Comparison of ENCODE assay signal across 13 cellular contexts in the genomic region with DNA sequence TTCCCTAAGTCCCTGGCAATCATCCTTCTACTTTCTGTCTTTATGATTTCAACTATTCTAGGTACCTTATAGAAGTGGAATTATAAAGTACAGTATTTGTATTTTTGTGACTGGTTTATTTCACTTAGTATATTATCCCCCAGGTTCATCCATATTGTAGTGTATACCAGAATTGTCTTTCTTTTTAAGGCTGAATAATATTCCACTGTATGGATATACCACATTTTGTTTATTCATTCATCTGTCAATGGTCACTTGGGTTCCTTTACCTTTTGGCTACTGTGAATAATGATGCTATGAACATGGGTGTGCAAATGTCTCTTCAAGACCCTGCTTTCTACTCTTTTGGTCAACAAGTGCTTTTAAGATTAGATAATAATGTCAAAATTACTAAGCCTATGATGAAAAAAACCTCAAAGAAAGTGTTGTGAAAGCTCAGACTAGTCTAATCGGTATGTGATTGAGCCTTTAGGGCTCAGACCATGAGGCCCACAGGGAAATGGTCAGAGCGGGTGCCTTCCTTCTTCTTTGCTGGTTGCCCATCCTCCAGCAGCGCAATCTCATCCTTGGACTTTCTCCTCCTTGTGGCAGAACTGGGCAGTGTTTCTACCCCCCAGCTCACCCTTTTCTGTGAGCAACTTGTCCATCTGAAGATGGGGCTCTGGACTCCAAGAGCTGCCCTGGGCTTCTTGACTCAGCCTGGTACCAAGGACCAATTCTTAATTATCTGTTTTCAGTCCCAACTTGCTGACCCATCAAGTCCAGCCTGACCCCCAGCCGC.
DNase-seq lines count a peak whose midpoint lies in the region; ATAC-seq and TF ChIP-seq lines count a peak whose summit lies in the region.
"Had no signal": no experiment of that assay in that cellular context is flagged by ENCODE, and none has a peak within 500 bp of the region (broad histone marks: within the 10 kb centered on the region; RNA-seq: fewer than 3 reads in every experiment).

No MANE protein-coding gene starts in this region.

- no peaks in the 10 kb centered on the region for H3K36me3 ChIP-seq in Loucy (ENCODE audit: insufficient read depth, low read length)
- H3K36me3 ChIP-seq: Peyer's patch had no signal

- no peaks in the 10 kb centered on the region for H3K27me3 ChIP-seq in Loucy (ENCODE audit: insufficient read depth, low read length, poor library complexity, severe bottlenecking)
- H3K27me3 ChIP-seq: Peyer's patch had no signal

- no peaks in the 10 kb centered on the region for H3K9me3 ChIP-seq in Loucy (ENCODE audit: insufficient read depth, low read depth, low read length)
- H3K9me3 ChIP-seq: mucosa of descending colon, Peyer's patch had no signal

- 0 out of 2 replicates have a peak, but pooled peaks have one; percentile 23 for TF ChIP-seq CTCF in Loucy (conservative IDR thresholded peaks at IDR 0.05; ENCODE audit: low read length)
- peak; percentile 27 for TF ChIP-seq CTCF in choroid plexus epithelial cell (conservative IDR thresholded peaks at IDR 0.05; ENCODE audit: low read depth, low read length)
- TF ChIP-seq CTCF in retinal pigment epithelial cell (conservative IDR thresholded peaks at IDR 0.05; ENCODE audit: low read depth, low read length): peak; percentile 8

- no peaks in the 10 kb centered on the region for H4K20me1 ChIP-seq in Loucy (ENCODE audit: insufficient read depth, low read length, poor library complexity, severe bottlenecking)

- H3K4me3 ChIP-seq in Loucy (ENCODE audit: low read length, poor library complexity, severe bottlenecking) (no peak overlapping the region), choroid plexus epithelial cell (ENCODE audit: low read depth, low read length) (no peak overlapping the region), retinal pigment epithelial cell (ENCODE audit: low read length) (no peak overlapping the region)
- H3K4me3 ChIP-seq: mucosa of descending colon, Peyer's patch had no signal

- H2AFZ ChIP-seq in Loucy (ENCODE audit: low read length): no peak overlapping the region

- H3K4me2 ChIP-seq in Loucy (ENCODE audit: low read depth, low read length, poor library complexity, severe bottlenecking): no peak overlapping the region

- H3K4me1 ChIP-seq in Loucy (ENCODE audit: insufficient read depth, low read length, poor library complexity, severe bottlenecking): no peaks in the 10 kb centered on the region
- H3K4me1 ChIP-seq: Peyer's patch had no signal

- DNase-seq in activated CD4-positive, alpha-beta T cell treated with anti-CD3 and anti-CD28 coated beads for 48 hours: peak; percentile 6
- DNase-seq in activated CD4-positive, alpha-beta T cell treated with anti-CD3 and anti-CD28 coated beads for 1 hour: no peak
- DNase-seq in choroid plexus epithelial cell (ENCODE audit: low read depth) (no peak), retinal pigment epithelial cell (ENCODE audit: low read depth) (no peak), NCI-H446 (lab: John Stamatoyannopoulos, UW) (no peak)
- DNase-seq: activated CD8-positive, alpha-beta memory T cell treated with anti-CD3 and anti-CD28 coated beads, Interleukin-2, amount 10 ng/mL, durations not matched to agents 7 days and 5 days; mucosa of descending colon; Peyer's patch; posterior cingulate gyrus had no signal

- H3F3A ChIP-seq in Loucy (ENCODE audit: low read depth): no peaks in the 10 kb centered on the region

- no peak overlapping the region for H3K9ac ChIP-seq in Loucy (ENCODE audit: low read depth, low read length, poor library complexity, severe bottlenecking)

- H3K79me2 ChIP-seq in Loucy (ENCODE audit: insufficient read depth, low read length): no peaks in the 10 kb centered on the region

- no peaks in the 10 kb centered on the region for H3K9me2 ChIP-seq in Loucy (replicated peaks; ENCODE audit: low read depth, low read length)

- ATAC-seq in HG02970 (IDR thresholded peaks at IDR 0.05; ENCODE audit: low FRiP score, unreplicated experiment): no peak
- no peak for ATAC-seq in GM18502 (IDR thresholded peaks at IDR 0.05; ENCODE audit: poor library complexity, unreplicated experiment)
- ATAC-seq: activated CD8-positive, alpha-beta memory T cell treated with anti-CD3 and anti-CD28 coated beads, Interleukin-2, amount 10 ng/mL, durations not matched to agents 7 days and 5 days; activated naive CD4-positive, alpha-beta T cell treated with anti-CD3 and anti-CD28 coated beads, Interleukin-2, amount 50 U/mL, for 72 hours; mucosa of descending colon had no signal
